In the genomic region with DNA sequence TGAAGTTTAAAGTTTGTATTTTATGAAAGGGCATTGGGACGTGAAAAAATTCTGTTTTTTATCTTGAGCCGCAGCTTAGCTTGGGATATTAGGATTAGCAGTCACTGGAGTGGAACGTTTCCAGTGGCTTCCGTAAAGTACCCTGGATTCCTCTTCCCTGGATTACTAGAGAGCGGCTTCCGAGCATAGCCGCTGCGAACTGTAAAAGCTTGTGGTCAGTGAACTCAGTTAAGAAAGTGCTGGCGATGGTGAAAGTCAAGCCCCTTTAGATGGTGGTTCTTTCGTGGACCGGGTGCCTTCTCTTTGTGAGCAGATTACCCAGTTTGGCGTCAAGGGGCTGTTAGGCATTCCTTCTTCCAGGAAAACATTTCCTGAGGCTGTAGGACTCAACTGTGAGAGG, we compare ENCODE assay signal across 11 cellular contexts.
"Had no signal": no experiment of that assay in that cellular context is flagged by ENCODE, and none has a peak within 500 bp of the region (broad histone marks: within the 10 kb centered on the region; RNA-seq: fewer than 3 reads in every experiment).

No MANE protein-coding gene starts in this region.

- H3K27me3 ChIP-seq: cardiac muscle cell, gastrocnemius medialis, heart right ventricle, right atrium auricular region, tibial nerve had no signal

- H3K27ac ChIP-seq: cardiac muscle cell, gastrocnemius medialis, heart right ventricle, left ventricle myocardium inferior, right atrium auricular region, tibial nerve had no signal

- H3K27ac Mint-ChIP-seq: activated CD4-positive, alpha-beta memory T cell treated with anti-CD3 and anti-CD28 coated beads for 36 hours; activated naive CD8-positive, alpha-beta T cell treated with anti-CD3 and anti-CD28 coated beads, Interleukin-2, amount 50 U/mL, for 24 hours; T-helper 2 cell treated with Interferon-gamma antibody and Interleukin-4, amounts not matched to agents 5 μg/mL and 100 μg/mL, for 36 hours had no signal

- H3K4me3 ChIP-seq: cardiac muscle cell, gastrocnemius medialis, heart right ventricle, left ventricle myocardium inferior, right atrium auricular region, tibial nerve had no signal

- DNase-seq: activated CD4-positive, alpha-beta memory T cell treated with anti-CD3 and anti-CD28 coated beads for 36 hours; activated naive CD8-positive, alpha-beta T cell treated with anti-CD3 and anti-CD28 coated beads, Interleukin-2, amount 50 U/mL, for 24 hours; gastrocnemius medialis; heart right ventricle; kidney; left ventricle myocardium inferior; small intestine had no signal

- H3K9me3 ChIP-seq: gastrocnemius medialis, heart right ventricle, left ventricle myocardium inferior, right atrium auricular region, tibial nerve had no signal

- ATAC-seq: activated naive CD8-positive, alpha-beta T cell treated with anti-CD3 and anti-CD28 coated beads, Interleukin-2, amount 50 U/mL, for 24 hours; gastrocnemius medialis; heart right ventricle had no signal

- H3K27me3 Mint-ChIP-seq: activated CD4-positive, alpha-beta memory T cell treated with anti-CD3 and anti-CD28 coated beads for 36 hours; activated naive CD8-positive, alpha-beta T cell treated with anti-CD3 and anti-CD28 coated beads, Interleukin-2, amount 50 U/mL, for 24 hours had no signal

- H3K4me3 Mint-ChIP-seq: activated CD4-positive, alpha-beta memory T cell treated with anti-CD3 and anti-CD28 coated beads for 36 hours; activated naive CD8-positive, alpha-beta T cell treated with anti-CD3 and anti-CD28 coated beads, Interleukin-2, amount 50 U/mL, for 24 hours; T-helper 2 cell treated with Interferon-gamma antibody and Interleukin-4, amounts not matched to agents 5 μg/mL and 100 μg/mL, for 36 hours had no signal

- H3K36me3 ChIP-seq: cardiac muscle cell, gastrocnemius medialis, left ventricle myocardium inferior, right atrium auricular region had no signal
